ENCODE assay signal across 9 cellular contexts in the genomic region with DNA sequence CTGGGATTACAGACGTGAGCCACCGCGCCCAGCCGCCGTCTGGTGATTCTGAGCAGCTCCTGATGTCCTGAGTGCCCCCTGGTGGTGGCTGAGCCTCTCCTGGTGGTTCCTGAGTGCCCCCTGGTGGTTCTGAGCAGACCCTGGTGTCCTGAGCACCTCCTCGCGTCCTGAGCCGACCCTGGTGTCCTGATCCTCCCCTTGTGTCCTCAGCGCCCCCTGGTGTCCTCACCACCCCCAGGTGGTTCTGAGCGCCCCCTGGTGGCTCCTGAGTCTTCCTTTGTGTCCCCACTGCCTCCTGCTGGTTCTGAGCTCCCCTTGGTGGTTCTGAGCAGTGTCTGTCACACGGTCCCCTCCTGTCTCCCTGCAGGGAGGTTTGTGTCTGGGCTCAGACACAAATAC.
DNase-seq lines count a peak whose midpoint lies in the region; ATAC-seq and TF ChIP-seq lines count a peak whose summit lies in the region.
"Had no signal": no experiment of that assay in that cellular context is flagged by ENCODE, and none has a peak within 500 bp of the region (broad histone marks: within the 10 kb centered on the region; RNA-seq: fewer than 3 reads in every experiment).

No MANE protein-coding gene starts in this region.

- peaks cover 7 to 24% of the 10 kb centered on the region in 2 donors for H3K27me3 Mint-ChIP-seq in CD8-positive, alpha-beta memory T cell
- H3K27me3 Mint-ChIP-seq in activated T-helper 17 cell treated with anti-CD3 and anti-CD28 coated beads, Interleukin-2, amount 50 U/mL, for 72 hours, result no peaks in the 10 kb centered on the region
- H3K27me3 Mint-ChIP-seq in mesothelial cell of epicardium (ENCODE audit: low read depth), result no peaks in the 10 kb centered on the region

- peaks cover 6% of the 10 kb centered on the region for H3K27me3 ChIP-seq in CD8-positive, alpha-beta memory T cell (ENCODE audit: insufficient read depth, low read length, poor library complexity, severe bottlenecking)
- H3K27me3 ChIP-seq in neutrophil, result no peaks in the 10 kb centered on the region

- peak; percentile 48 for TF ChIP-seq CTCF in neutrophil (IDR thresholded peaks at IDR 0.05)
- no peak for TF ChIP-seq CTCF in mesothelial cell of epicardium (IDR thresholded peaks at IDR 0.05; ENCODE audit: unreplicated experiment)

- no peaks in the 10 kb centered on the region for H3K36me3 ChIP-seq in CD8-positive, alpha-beta memory T cell (ENCODE audit: insufficient read depth, low read length)
- no peaks in the 10 kb centered on the region for H3K36me3 ChIP-seq in neutrophil
- H3K36me3 ChIP-seq: thoracic aorta had no signal

- H3K4me1 ChIP-seq in CD8-positive, alpha-beta memory T cell (ENCODE audit: insufficient read depth, low read length), result no peaks in the 10 kb centered on the region
- H3K4me1 ChIP-seq in neutrophil (ENCODE audit: control insufficient read depth in 1 of 2, insufficient read depth in 1 of 2, low read depth in 1 of 2, low read length in 1 of 2), result no peaks in the 10 kb centered on the region

- H3K27ac ChIP-seq in CD8-positive, alpha-beta memory T cell (ENCODE audit: low read depth, low read length), result no peak overlapping the region
- H3K27ac ChIP-seq in neutrophil, result no peak overlapping the region
- H3K27ac ChIP-seq: thoracic aorta had no signal

- no peak overlapping the region for H3K4me3 ChIP-seq in CD8-positive, alpha-beta memory T cell (ENCODE audit: low read length)
- H3K4me3 ChIP-seq in neutrophil (ENCODE audit: low read depth in 1 of 2, low read length in 1 of 2), result no peak overlapping the region
- H3K4me3 ChIP-seq: thoracic aorta had no signal

- POLR2A ChIA-PET in CD8-positive, alpha-beta memory T cell (lab: Charles Lee), result no interaction called here

- no peaks in the 10 kb centered on the region for H3K4me1 Mint-ChIP-seq in CD8-positive, alpha-beta memory T cell
- H3K4me1 Mint-ChIP-seq in activated T-helper 17 cell treated with anti-CD3 and anti-CD28 coated beads, Interleukin-2, amount 50 U/mL, for 72 hours, result no peaks in the 10 kb centered on the region
- no peaks in the 10 kb centered on the region for H3K4me1 Mint-ChIP-seq in mesothelial cell of epicardium

- ATAC-seq in GM21619 (IDR thresholded peaks at IDR 0.05; ENCODE audit: unreplicated experiment) (peak; percentile 45), GM19395 (IDR thresholded peaks at IDR 0.05; ENCODE audit: unreplicated experiment) (no peak)
- ATAC-seq in activated T-helper 17 cell treated with anti-CD3 and anti-CD28 coated beads, Interleukin-2, amount 50 U/mL, for 72 hours (replicated peaks), result peak; percentile 39

- no peak overlapping the region for H3K4me3 Mint-ChIP-seq in CD8-positive, alpha-beta memory T cell
- no peak overlapping the region for H3K4me3 Mint-ChIP-seq in activated T-helper 17 cell treated with anti-CD3 and anti-CD28 coated beads, Interleukin-2, amount 50 U/mL, for 72 hours
- no peak overlapping the region for H3K4me3 Mint-ChIP-seq in mesothelial cell of epicardium

- H3K27ac Mint-ChIP-seq in CD8-positive, alpha-beta memory T cell, result peak overlapping the region in 1 of 8 donors; percentile 41
- no peak overlapping the region for H3K27ac Mint-ChIP-seq in activated T-helper 17 cell treated with anti-CD3 and anti-CD28 coated beads, Interleukin-2, amount 50 U/mL, for 72 hours
- no peak overlapping the region for H3K27ac Mint-ChIP-seq in mesothelial cell of epicardium

- peaks cover 0 to 2% (median 0%) of the 10 kb centered on the region in 5 donors for H3K9me3 Mint-ChIP-seq in CD8-positive, alpha-beta memory T cell
- no peaks in the 10 kb centered on the region for H3K9me3 Mint-ChIP-seq in activated T-helper 17 cell treated with anti-CD3 and anti-CD28 coated beads, Interleukin-2, amount 50 U/mL, for 72 hours
- H3K9me3 Mint-ChIP-seq in mesothelial cell of epicardium, result peaks cover 65% of the 10 kb centered on the region

- CTCF ChIA-PET in CD8-positive, alpha-beta memory T cell (lab: Charles Lee), result interaction anchor here (1.0 to 2.4 kb wide), 5 partner anchors 9 to 170 kb away, joined by 3 to 27 read pairs (median 7); no protein-coding TSS in a partner anchor

- H3K36me3 Mint-ChIP-seq in CD8-positive, alpha-beta memory T cell, result peaks cover 0 to 5% (median 0%) of the 10 kb centered on the region in 3 donors
- no peaks in the 10 kb centered on the region for H3K36me3 Mint-ChIP-seq in activated T-helper 17 cell treated with anti-CD3 and anti-CD28 coated beads, Interleukin-2, amount 50 U/mL, for 72 hours (ENCODE audit: low read depth)
- no peaks in the 10 kb centered on the region for H3K36me3 Mint-ChIP-seq in mesothelial cell of epicardium

- H3K9me3 ChIP-seq in CD8-positive, alpha-beta memory T cell (ENCODE audit: low read length), result no peaks in the 10 kb centered on the region
- no peaks in the 10 kb centered on the region for H3K9me3 ChIP-seq in neutrophil
- H3K9me3 ChIP-seq: thoracic aorta had no signal

- peak; percentile 12 to 56 (median 37) for DNase-seq in CD8-positive, alpha-beta memory T cell
- DNase-seq in NAMALWA (ENCODE audit: low spot score) (peak; percentile 96), NCI-H510A (lab: John Stamatoyannopoulos, UW) (no peak), mesothelial cell of epicardium (ENCODE audit: low spot score in 2 of 2, unreplicated experiment in 2 of 2) (no peak)

Comparison
In these comparisons a context has a peak if more than half of its experiments do, and no peak if none do; other contexts are left out.
1. DNase-seq: peak in CD8-positive, alpha-beta memory T cell (5 of 5) and NAMALWA (single experiment); none in NCI-H510A (single experiment) and mesothelial cell of epicardium (0 of 2).